In genomic region chr10:23413629-23414089, GRCh38 we compare ENCODE assay signal across 9 cellular contexts. TPM values are rescaled to one million over a fixed set of nuclear protein-coding genes. Genes with fewer than 3 reads are reported as not detected.
A peak's percentile ranks its signal among the peaks of the same experiment; 100 is the strongest.
DNase-seq lines count a peak whose midpoint lies in the region; ATAC-seq and TF ChIP-seq lines count a peak whose summit lies in the region.
"Had no signal": no experiment of that assay in that cellular context is flagged by ENCODE, and none has a peak within 500 bp of the region (broad histone marks: within the 10 kb centered on the region; RNA-seq: fewer than 3 reads in every experiment).

No MANE protein-coding gene starts in this region.

- no peak for TF ChIP-seq CTCF in HEK293 (tag by site-specific recombination; IDR thresholded peaks at IDR 0.05)
- no peak for TF ChIP-seq CTCF in MCF 10A (IDR thresholded peaks at IDR 0.05; ENCODE audit: unreplicated experiment)

- no peaks in the 10 kb centered on the region for H3K27me3 ChIP-seq in naive thymus-derived CD4-positive, alpha-beta T cell (ENCODE audit: control insufficient read depth in 2 of 2, insufficient read depth in 2 of 2, low read length in 2 of 2)

- no peak for DNase-seq in naive thymus-derived CD4-positive, alpha-beta T cell
- no peak for DNase-seq in stimulated activated CD4-positive, alpha-beta T cell treated with anti-CD3 and anti-CD28 coated beads, Interleukin-12 subunit alpha, Interleukin-12 subunit beta, amount 100 ng/mL, for 4 hours
- DNase-seq in effector CD8-positive, alpha-beta T cell (lab: John Stamatoyannopoulos, UW) = no peak
- DNase-seq in retina (no peak), MCF 10A (ENCODE audit: unreplicated experiment) (no peak)

- peak; percentile 91 for ATAC-seq in GM18870 (IDR thresholded peaks at IDR 0.05; ENCODE audit: unreplicated experiment)
- peak; percentile 90 for ATAC-seq in HG03521 (IDR thresholded peaks at IDR 0.05; ENCODE audit: unreplicated experiment)
- peak; percentile 70 for ATAC-seq in naive thymus-derived CD4-positive, alpha-beta T cell

- CTCF ChIA-PET in HEK293 (lab: Yijun Ruan, JAX) = no interaction called here
- CTCF ChIA-PET in naive thymus-derived CD4-positive, alpha-beta T cell (lab: Charles Lee) = no interaction called here
- CTCF ChIA-PET in MCF 10A (lab: Yijun Ruan, JAX) = no interaction called here

- no peak overlapping the region for H3K4me3 Mint-ChIP-seq in naive thymus-derived CD4-positive, alpha-beta T cell
- no peak overlapping the region for H3K4me3 Mint-ChIP-seq in MCF 10A (ENCODE audit: unreplicated experiment)
- H3K4me3 Mint-ChIP-seq: activated naive CD4-positive, alpha-beta T cell treated with anti-CD3 and anti-CD28 coated beads, Interleukin-2, amount 50 U/mL, for 24 hours had no signal

- no TSS peak for BruUV-seq in MCF 10A (replicated peaks; lab: Mats Ljungman, UMichigan)

- peaks cover 6% of the 10 kb centered on the region for H3K4me1 ChIP-seq in HEK293 (ENCODE audit: control insufficient read depth, insufficient read depth, low read length)
- no peaks in the 10 kb centered on the region for H3K4me1 ChIP-seq in naive thymus-derived CD4-positive, alpha-beta T cell (ENCODE audit: control insufficient read depth in 2 of 2, insufficient read depth in 2 of 2, low read length in 2 of 2)

- H3K27me3 Mint-ChIP-seq in naive thymus-derived CD4-positive, alpha-beta T cell = peaks cover 0 to 11% (median 0%) of the 10 kb centered on the region in 5 donors
- H3K27me3 Mint-ChIP-seq in MCF 10A (ENCODE audit: insufficient read depth, unreplicated experiment) = no peaks in the 10 kb centered on the region
- H3K27me3 Mint-ChIP-seq: activated naive CD4-positive, alpha-beta T cell treated with anti-CD3 and anti-CD28 coated beads, Interleukin-2, amount 50 U/mL, for 24 hours had no signal

- intact Hi-C loops in naive thymus-derived CD4-positive, alpha-beta T cell (cut with micrococcal nuclease) = loop anchor here in 1 of 2 donors (5.0 kb wide), 1 partner anchor 36 kb away; no protein-coding TSS in a partner anchor
- intact Hi-C loops in MCF 10A (cut with micrococcal nuclease) = no loop called here

- H3K9me3 ChIP-seq in HEK293 (ENCODE audit: control insufficient read depth, insufficient read depth, low read depth, low read length) = no peaks in the 10 kb centered on the region
- H3K9me3 ChIP-seq in naive thymus-derived CD4-positive, alpha-beta T cell (ENCODE audit: control insufficient read depth in 2 of 3, low read length in 3 of 3) = no peaks in the 10 kb centered on the region

- H3K36me3 ChIP-seq in HEK293 (ENCODE audit: control insufficient read depth in 2 of 2, insufficient read depth in 1 of 2, low read length in 2 of 2) = no peaks in the 10 kb centered on the region
- no peaks in the 10 kb centered on the region for H3K36me3 ChIP-seq in naive thymus-derived CD4-positive, alpha-beta T cell (ENCODE audit: control insufficient read depth in 2 of 3, insufficient read depth in 3 of 3, low read length in 3 of 3)

- no peak overlapping the region for H3K27ac ChIP-seq in HEK293 (ENCODE audit: extremely low read depth, low read depth, low read length)
- no peak overlapping the region for H3K27ac ChIP-seq in naive thymus-derived CD4-positive, alpha-beta T cell (ENCODE audit: low read depth, low read length)

- no peak overlapping the region for H3K27ac Mint-ChIP-seq in naive thymus-derived CD4-positive, alpha-beta T cell
- H3K27ac Mint-ChIP-seq in MCF 10A (ENCODE audit: low read depth, unreplicated experiment) = no peak overlapping the region
- H3K27ac Mint-ChIP-seq: activated naive CD4-positive, alpha-beta T cell treated with anti-CD3 and anti-CD28 coated beads, Interleukin-2, amount 50 U/mL, for 24 hours had no signal

- no peaks in the 10 kb centered on the region for H3K36me3 Mint-ChIP-seq in naive thymus-derived CD4-positive, alpha-beta T cell
- no peaks in the 10 kb centered on the region for H3K36me3 Mint-ChIP-seq in MCF 10A (ENCODE audit: insufficient read depth, unreplicated experiment)
- H3K36me3 Mint-ChIP-seq: activated naive CD4-positive, alpha-beta T cell treated with anti-CD3 and anti-CD28 coated beads, Interleukin-2, amount 50 U/mL, for 24 hours had no signal

- H3K4me3 ChIP-seq in HEK293 (ENCODE audit: low read depth, low read length) = no peak overlapping the region
- H3K4me3 ChIP-seq in naive thymus-derived CD4-positive, alpha-beta T cell (ENCODE audit: low read length) = no peak overlapping the region

- POLR2A ChIA-PET in HEK293 (lab: Yijun Ruan, JAX) (interaction anchor here (0.6 kb wide), 1 partner anchor 10 kb away, joined by 3 read pairs; no protein-coding TSS in a partner anchor), MCF 10A (lab: Yijun Ruan, JAX) (interaction anchor here (0.6 to 0.7 kb wide), 2 partner anchors 10 to 735 kb away, joined by 3 to 4 read pairs; no protein-coding TSS in a partner anchor)
- POLR2A ChIA-PET in naive thymus-derived CD4-positive, alpha-beta T cell (lab: Charles Lee) = no interaction called here

- H3K4me1 Mint-ChIP-seq in naive thymus-derived CD4-positive, alpha-beta T cell = peaks cover 0 to 8% (median 0%) of the 10 kb centered on the region in 7 donors
- peaks cover 16% of the 10 kb centered on the region for H3K4me1 Mint-ChIP-seq in MCF 10A (ENCODE audit: insufficient read depth, unreplicated experiment)

- no peaks in the 10 kb centered on the region for H3K9me3 Mint-ChIP-seq in naive thymus-derived CD4-positive, alpha-beta T cell
- no peaks in the 10 kb centered on the region for H3K9me3 Mint-ChIP-seq in MCF 10A (ENCODE audit: unreplicated experiment)
- H3K9me3 Mint-ChIP-seq: activated naive CD4-positive, alpha-beta T cell treated with anti-CD3 and anti-CD28 coated beads, Interleukin-2, amount 50 U/mL, for 24 hours had no signal

TF ChIP-seq in HEK293, 187 proteins besides CTCF, POLR2A, EP300 and RAD21:
- TF ChIP-seq ZNF555 (tag by site-specific recombination; conservative IDR thresholded peaks at IDR 0.05) = no peak
- no peak for TF ChIP-seq ZNF670 (tag by site-specific recombination; IDR thresholded peaks at IDR 0.05; ENCODE audit: low read depth)
- TF ChIP-seq ZNF24 (tag by site-specific recombination; IDR thresholded peaks at IDR 0.05) = no peak
- TF ChIP-seq PRDM10 (tag by site-specific recombination; IDR thresholded peaks at IDR 0.05) = peak; percentile 62
- TF ChIP-seq GLI2 (tag by site-specific recombination; IDR thresholded peaks at IDR 0.05; ENCODE audit: borderline replicate concordance, low read depth) = no peak
- no peak for TF ChIP-seq ZSCAN5A (tag by site-specific recombination; IDR thresholded peaks at IDR 0.05)

RNA-seq across cellular contexts. Expression of gene OTUD1, which starts 25.2 kb away (rescaled TPM):
- total RNA-seq in naive thymus-derived CD4-positive, alpha-beta T cell = 100 to 1,000 TPM in 1 of 5 experiments, 10 to 100 TPM in 4; 20.7 to 118 (median 44.5) TPM
- polyA plus RNA-seq in naive thymus-derived CD4-positive, alpha-beta T cell = 1 to 10 TPM; 8.1 to 8.7 TPM
- total RNA-seq in MCF 10A (2022) = 12.1 and 14.9 TPM in 2 replicates
